Comparison of ENCODE assay signal across 28 cellular contexts in the genomic region with DNA sequence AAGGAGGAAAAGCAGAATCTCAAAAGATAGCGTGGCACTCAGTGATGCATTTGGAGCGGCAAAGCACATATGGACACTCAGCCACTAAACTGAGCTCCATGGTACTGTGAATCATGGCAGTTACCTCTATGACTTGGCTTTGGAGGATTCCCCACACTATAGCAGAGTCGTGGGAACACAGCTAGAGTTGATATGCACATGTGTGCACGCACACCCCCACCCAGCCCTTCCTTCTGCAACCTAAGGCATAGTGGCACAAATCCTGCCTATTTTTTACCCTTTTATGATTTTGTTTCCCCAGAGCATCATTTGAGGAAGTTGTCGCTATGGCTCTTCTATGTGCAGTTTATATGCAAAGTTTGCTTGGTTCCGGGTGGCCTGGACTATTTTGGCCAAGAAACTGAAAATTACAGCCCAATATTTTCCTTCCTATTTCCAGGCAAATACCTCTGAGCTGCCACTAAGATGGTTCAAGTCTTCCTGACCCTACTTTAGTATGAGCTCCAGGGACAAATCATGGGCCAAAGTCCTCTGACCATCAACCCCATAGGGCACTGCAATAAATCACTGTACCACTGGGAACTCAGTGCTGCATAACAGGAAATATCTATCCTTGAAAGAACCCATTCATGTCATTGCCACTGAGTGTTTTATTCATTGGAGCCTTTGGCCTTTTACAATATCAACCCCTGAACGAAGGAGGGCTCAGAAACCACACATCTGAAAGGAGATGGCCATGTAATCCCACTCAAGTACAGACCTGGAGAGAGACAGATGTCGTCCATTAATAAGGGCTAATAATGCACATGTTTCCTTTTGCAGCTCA.
A peak's percentile ranks its signal among the peaks of the same experiment; 100 is the strongest.
DNase-seq lines count a peak whose midpoint lies in the region; ATAC-seq, FAIRE-seq and TF ChIP-seq lines count a peak whose summit lies in the region.
"Had no signal": no experiment of that assay in that cellular context is flagged by ENCODE, and none has a peak within 500 bp of the region (broad histone marks: within the 10 kb centered on the region; RNA-seq: fewer than 3 reads in every experiment).

No MANE protein-coding gene starts in this region.

- no peaks in the 10 kb centered on the region for H3K4me1 ChIP-seq in OCI-LY7 (ENCODE audit: insufficient read depth, low read length, poor library complexity, severe bottlenecking)
- peaks cover 0 to 2% of the 10 kb centered on the region in 2 donors for H3K4me1 ChIP-seq in small intestine (ENCODE audit: control insufficient read depth in 2 of 2, insufficient read depth in 1 of 2, low read depth in 1 of 2, low read length in 1 of 2)

- intact Hi-C loops in OCI-LY7 (cut with micrococcal nuclease; ENCODE audit: unreplicated experiment), result no loop called here

- H3K4me3 ChIP-seq in OCI-LY7 (ENCODE audit: low read depth, low read length, poor library complexity, severe bottlenecking), result no peak overlapping the region
- H3K4me3 ChIP-seq in small intestine (ENCODE audit: low read depth in 1 of 2, low read length in 2 of 2), result no peak overlapping the region
- H3K4me3 ChIP-seq: GM12878, HAP-1, SK-N-MC had no signal

- H3K27ac ChIP-seq in OCI-LY7 (ENCODE audit: low read depth, low read length, poor library complexity, severe bottlenecking) (no peak overlapping the region), small intestine (ENCODE audit: low read depth in 1 of 2, low read length in 1 of 2) (no peak overlapping the region)
- H3K27ac ChIP-seq: HL-60, KMS-11, SK-N-MC had no signal

- H3K9me3 ChIP-seq in OCI-LY7 (ENCODE audit: low read length) (no peaks in the 10 kb centered on the region), small intestine (ENCODE audit: control insufficient read depth, low read depth) (no peaks in the 10 kb centered on the region)
- H3K9me3 ChIP-seq: HAP-1 had no signal

- H2AFZ ChIP-seq in OCI-LY7 (ENCODE audit: low read length), result no peak overlapping the region

- H3K27ac Mint-ChIP-seq in nephron progenitor cell, result peak overlapping the region; percentile 59
- H3K27ac Mint-ChIP-seq in stimulated activated memory B cell treated with anti-CD40 and anti-IgM and Interleukin-4, amounts not matched to agents 10 μg/mL and 1 μg/mL and 100 μg/mL, for 72 hours, result no peak overlapping the region
- H3K27ac Mint-ChIP-seq: CD4-positive, alpha-beta T cell; IgD-negative memory B cell had no signal

- no peak for FAIRE-seq in small intestine (lab: Jason Lieb, UNC)
- FAIRE-seq: G401.6, GM12878 had no signal

- DNase-seq in COLO829 (ENCODE audit: low spot score), result peak; percentile 81
- DNase-seq in OCI-LY7 (ENCODE audit: low spot score), result peak; percentile 10
- no peak for DNase-seq in nephron progenitor cell
- DNase-seq in small intestine, result peak; percentile 22
- no peak for DNase-seq in activated naive CD4-positive, alpha-beta T cell treated with anti-CD3 and anti-CD28 coated beads, Interleukin-2, amount 50 U/mL, for 16 hours
- no peak for DNase-seq in NCI-H187 (lab: John Stamatoyannopoulos, UW)
- DNase-seq: CD4-positive, alpha-beta T cell; COR-L47; DMS53; GOT3; NCI-H1048; NCI-H1417; NCI-H1694; NCI-H2081; NCI-H2171; NCI-H226; NCI-H510A treated with DMSO at 0.1 percent for 48 hours; NCI-H774; SHP77 treated with DMSO at 0.1 percent for 48 hours had no signal

- no peaks in the 10 kb centered on the region for H3K27me3 ChIP-seq in small intestine (ENCODE audit: control insufficient read depth in 2 of 2, insufficient read depth in 2 of 2, low read length in 2 of 2)

- H3K36me3 ChIP-seq in OCI-LY7 (ENCODE audit: insufficient read depth, low read length), result no peaks in the 10 kb centered on the region
- no peaks in the 10 kb centered on the region for H3K36me3 ChIP-seq in small intestine (ENCODE audit: control insufficient read depth in 2 of 2, insufficient read depth in 2 of 2, low read length in 2 of 2)
- H3K36me3 ChIP-seq: HAP-1 had no signal

- no TSS peak for BruUV-seq in OCI-LY7 (replicated peaks; lab: Mats Ljungman, UMichigan)

- H3K4me3 Mint-ChIP-seq in nephron progenitor cell, result no peak overlapping the region
- no peak overlapping the region for H3K4me3 Mint-ChIP-seq in stimulated activated memory B cell treated with anti-CD40 and anti-IgM and Interleukin-4, amounts not matched to agents 10 μg/mL and 1 μg/mL and 100 μg/mL, for 72 hours
- H3K4me3 Mint-ChIP-seq: CD4-positive, alpha-beta T cell had no signal

- CTCF ChIA-PET in OCI-LY7 (lab: Charles Lee; ENCODE audit: unreplicated experiment), result no interaction called here

- no peaks in the 10 kb centered on the region for H3K9me3 Mint-ChIP-seq in nephron progenitor cell
- H3K9me3 Mint-ChIP-seq in stimulated activated memory B cell treated with anti-CD40 and anti-IgM and Interleukin-4, amounts not matched to agents 10 μg/mL and 1 μg/mL and 100 μg/mL, for 72 hours, result no peaks in the 10 kb centered on the region
- H3K9me3 Mint-ChIP-seq: CD4-positive, alpha-beta T cell had no signal

- POLR2A ChIA-PET in OCI-LY7 (lab: Charles Lee), result interaction anchor here (0.6 to 1.4 kb wide), 3 partner anchors 8 to 14 kb away, joined by 3 to 7 read pairs (median 3); no protein-coding TSS in a partner anchor

- H3K9me2 ChIP-seq in OCI-LY7 (ENCODE audit: insufficient read depth, low read length), result no peaks in the 10 kb centered on the region

- no peak for ATAC-seq in stimulated activated memory B cell treated with anti-CD40 and anti-IgM and Interleukin-4, amounts not matched to agents 10 μg/mL and 1 μg/mL and 100 μg/mL, for 72 hours
- ATAC-seq: GM12878, Panc1 had no signal

- no peaks in the 10 kb centered on the region for H4K20me1 ChIP-seq in OCI-LY7 (ENCODE audit: insufficient read depth, low read length)

- TF ChIP-seq CTCF in OCI-LY7 (conservative IDR thresholded peaks at IDR 0.05; ENCODE audit: low read length) (no peak), nephron progenitor cell (IDR thresholded peaks at IDR 0.05) (no peak)

- H3K4me2 ChIP-seq in OCI-LY7 (ENCODE audit: low read length), result peak overlapping the region; percentile 17
- H3K4me2 ChIP-seq: KMS-11 had no signal

- peaks cover 58% of the 10 kb centered on the region for H3K4me1 Mint-ChIP-seq in nephron progenitor cell
- H3K4me1 Mint-ChIP-seq in stimulated activated memory B cell treated with anti-CD40 and anti-IgM and Interleukin-4, amounts not matched to agents 10 μg/mL and 1 μg/mL and 100 μg/mL, for 72 hours, result no peaks in the 10 kb centered on the region
- H3K4me1 Mint-ChIP-seq: IgD-negative memory B cell had no signal

- whole genome bisulfite sequencing in small intestine, 3 donors, result 83 to 86% (median 84%) methylated on average over 8 of the region's 8 CpGs

- H3K79me2 ChIP-seq in OCI-LY7 (ENCODE audit: insufficient read depth, low read depth, low read length), result no peaks in the 10 kb centered on the region

- H3K36me3 Mint-ChIP-seq in nephron progenitor cell (ENCODE audit: low read depth), result no peaks in the 10 kb centered on the region
- H3K36me3 Mint-ChIP-seq in stimulated activated memory B cell treated with anti-CD40 and anti-IgM and Interleukin-4, amounts not matched to agents 10 μg/mL and 1 μg/mL and 100 μg/mL, for 72 hours, result no peaks in the 10 kb centered on the region
- H3K36me3 Mint-ChIP-seq: IgD-negative memory B cell had no signal

- H3K27me3 Mint-ChIP-seq in nephron progenitor cell (ENCODE audit: low read depth, poor library complexity), result peaks cover 3% of the 10 kb centered on the region
- no peaks in the 10 kb centered on the region for H3K27me3 Mint-ChIP-seq in stimulated activated memory B cell treated with anti-CD40 and anti-IgM and Interleukin-4, amounts not matched to agents 10 μg/mL and 1 μg/mL and 100 μg/mL, for 72 hours
- H3K27me3 Mint-ChIP-seq: CD4-positive, alpha-beta T cell; IgD-negative memory B cell had no signal

Comparison
In these comparisons a context has a peak if more than half of its experiments do, and no peak if none do; other contexts are left out.
1. DNase-seq: peak in COLO829 (single experiment), OCI-LY7 (single experiment) and small intestine (single experiment); none in nephron progenitor cell (single experiment), activated naive CD4-positive, alpha-beta T cell treated with anti-CD3 and anti-CD28 coated beads, Interleukin-2, amount 50 U/mL, for 16 hours (single experiment) and NCI-H187 (0 of 2).